ENCODE assay signal across 20 cellular contexts in genomic region chr2:160440888-160441287, GRCh38.
"Had no signal": no experiment of that assay in that cellular context is flagged by ENCODE, and none has a peak within 500 bp of the region (broad histone marks: within the 10 kb centered on the region; RNA-seq: fewer than 3 reads in every experiment).

No MANE protein-coding gene starts in this region.

- DNase-seq: activated B cell treated with CpG ODN at 0.5 μM for 24 hours; activated CD4-positive, alpha-beta T cell treated with anti-CD3 and anti-CD28 coated beads, Interleukin-2, amount 10 ng/mL, durations not matched to agents 24 days and 14 days; activated CD8-positive, alpha-beta memory T cell treated with anti-CD3 and anti-CD28 coated beads, Interleukin-2, amount 50 U/mL, for 4 hours; activated CD8-positive, alpha-beta T cell treated with anti-CD3 and anti-CD28 coated beads, Interleukin-2, amount 10 ng/mL, durations not matched to agents 7 days and 5 days; activated effector memory CD4-positive, alpha-beta T cell treated with anti-CD3 and anti-CD28 coated beads, Interleukin-2, amount 50 U/mL, for 16 hours; activated T-cell treated with anti-CD3 and anti-CD28 coated beads, Interleukin-2, amount 50 U/mL, for 48 hours; adrenal gland; dorsolateral prefrontal cortex; endodermal cell; kidney glomerular epithelial cell; lower lobe of right lung; stimulated activated CD4-positive, alpha-beta T cell treated with anti-CD3 and anti-CD28 coated beads, Interleukin-15, amount 100 ng/mL, for 24 hours; stimulated activated CD4-positive, alpha-beta T cell treated with anti-CD3 and anti-CD28 coated beads, Interleukin-4, amount 100 ng/mL, for 1 hour; stimulated activated naive CD4-positive, alpha-beta T cell; transverse colon had no signal

- H3K9me3 Mint-ChIP-seq: activated B cell treated with CpG ODN at 0.5 μM for 24 hours had no signal

- H3K4me1 ChIP-seq: adrenal gland, lower lobe of right lung, transverse colon, vagina had no signal

- H3K4me3 ChIP-seq: adrenal gland, cardiac muscle cell, dorsolateral prefrontal cortex, lower lobe of right lung, transverse colon, vagina had no signal

- H3K27me3 ChIP-seq: adrenal gland, cardiac muscle cell, dorsolateral prefrontal cortex, vagina had no signal

- H3K27me3 Mint-ChIP-seq: activated naive CD4-positive, alpha-beta T cell treated with anti-CD3 and anti-CD28 coated beads, Interleukin-2, amount 50 U/mL, for 24 hours had no signal

- H3K27ac Mint-ChIP-seq: activated B cell treated with CpG ODN at 0.5 μM for 24 hours; activated CD4-positive, alpha-beta T cell treated with anti-CD3 and anti-CD28 coated beads, Interleukin-2, amount 10 ng/mL, durations not matched to agents 24 days and 14 days; activated naive CD4-positive, alpha-beta T cell treated with anti-CD3 and anti-CD28 coated beads, Interleukin-2, amount 50 U/mL, for 24 hours; endodermal cell; mesothelial cell of epicardium had no signal

- H3K36me3 ChIP-seq: adrenal gland, cardiac muscle cell, lower lobe of right lung, transverse colon, vagina had no signal

- H3K27ac ChIP-seq: adrenal gland, cardiac muscle cell, dorsolateral prefrontal cortex, lower lobe of right lung, transverse colon, vagina had no signal

- ATAC-seq: activated CD8-positive, alpha-beta T cell treated with anti-CD3 and anti-CD28 coated beads, Interleukin-2, amount 10 ng/mL, durations not matched to agents 7 days and 5 days; lower lobe of right lung had no signal

- H3K4me3 Mint-ChIP-seq: activated B cell treated with CpG ODN at 0.5 μM for 24 hours; activated CD4-positive, alpha-beta T cell treated with anti-CD3 and anti-CD28 coated beads, Interleukin-2, amount 10 ng/mL, durations not matched to agents 24 days and 14 days; activated CD8-positive, alpha-beta T cell treated with anti-CD3 and anti-CD28 coated beads, Interleukin-2, amount 10 ng/mL, durations not matched to agents 7 days and 5 days; activated naive CD4-positive, alpha-beta T cell treated with anti-CD3 and anti-CD28 coated beads, Interleukin-2, amount 50 U/mL, for 24 hours; endodermal cell; mesothelial cell of epicardium; neural crest cell had no signal

- H3K4me1 Mint-ChIP-seq: activated B cell treated with CpG ODN at 0.5 μM for 24 hours had no signal

- H3K9me3 ChIP-seq: adrenal gland, lower lobe of right lung, transverse colon, vagina had no signal
